Comparison of ENCODE assay signal across 13 cellular contexts in the genomic region with DNA sequence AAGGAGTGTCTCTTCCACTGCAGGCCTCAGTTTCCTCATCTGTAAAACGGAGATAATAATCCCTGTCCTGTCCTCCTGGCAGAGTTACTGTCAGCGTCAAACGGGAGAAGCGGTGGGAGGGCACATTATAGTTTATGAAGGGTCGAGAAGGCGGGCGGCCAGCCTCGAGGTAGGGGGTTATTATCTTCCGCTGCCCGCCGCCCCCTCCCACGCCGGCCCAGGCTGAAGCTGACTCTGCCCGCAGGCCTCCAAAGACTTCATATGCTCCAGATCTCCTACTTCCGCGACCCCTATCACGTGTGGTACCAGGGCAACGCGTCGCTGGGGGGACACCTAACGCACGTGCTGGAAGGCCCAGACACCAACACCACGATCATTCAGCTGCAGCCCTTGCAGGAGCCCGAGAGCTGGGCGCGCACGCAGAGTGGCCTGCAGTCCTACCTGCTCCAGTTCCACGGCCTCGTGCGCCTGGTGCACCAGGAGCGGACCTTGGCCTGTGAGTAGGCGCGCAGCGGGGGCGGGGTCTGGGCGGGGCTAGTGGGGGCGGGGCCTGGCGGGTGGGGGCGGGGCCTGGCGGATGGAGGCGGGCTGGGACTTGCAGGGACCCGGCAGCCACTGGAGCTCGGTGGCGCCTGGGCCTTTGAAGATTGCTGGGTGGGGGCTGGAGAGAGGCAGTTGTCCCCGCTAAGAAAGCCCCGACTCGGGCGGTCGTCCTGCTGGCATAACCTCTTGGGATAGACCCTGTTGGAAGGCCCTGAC. TPM values are rescaled to one million over a fixed set of nuclear protein-coding genes. Genes with fewer than 3 reads are reported as not detected.
A peak's percentile ranks its signal among the peaks of the same experiment; 100 is the strongest.
DNase-seq lines count a peak whose midpoint lies in the region; ATAC-seq and TF ChIP-seq lines count a peak whose summit lies in the region.
"Had no signal": no experiment of that assay in that cellular context is flagged by ENCODE, and none has a peak within 500 bp of the region (broad histone marks: within the 10 kb centered on the region; RNA-seq: fewer than 3 reads in every experiment).

No MANE protein-coding gene starts in this region.

- H3K9me3 ChIP-seq in right lobe of liver (no peaks in the 10 kb centered on the region), uterus (no peaks in the 10 kb centered on the region)

- in situ Hi-C loops in brain microvascular endothelial cell (cut with HindIII; ENCODE audit: low pct_ligation_motif_present, low sequenced_read_pairs), result no loop called here

- H3K4me3 ChIP-seq in brain microvascular endothelial cell (ENCODE audit: low read depth, low read length) (peak overlapping the region; percentile 24), right lobe of liver (peak overlapping the region; percentile 37 to 71 (median 62)), uterus (no peak overlapping the region)

- H3K27me3 ChIP-seq in brain microvascular endothelial cell (replicated peaks) (no peaks in the 10 kb centered on the region), right lobe of liver (no peaks in the 10 kb centered on the region), uterus (no peaks in the 10 kb centered on the region)

- peaks cover 0 to 18% (median 6%) of the 10 kb centered on the region in 4 donors for H3K4me1 ChIP-seq in right lobe of liver
- H3K4me1 ChIP-seq in uterus, result peaks cover 0 to 5% of the 10 kb centered on the region in 2 donors

- WGBS in right lobe of liver (ENCODE audit: insufficient coverage, low coverage, low lambda C conversion rate, missing lambda C conversion rate), result 31% methylated on average over 2 of the region's 49 CpGs

- DNase-seq in left cardiac atrium (peak; percentile 33), Right ventricle myocardium superior (no peak), brain microvascular endothelial cell (no peak), right lobe of liver (peak; percentile 85 to 91 (median 87)), uterus (peak in 1 of 2 donors; percentile 28), OCI-M1 (lab: John Stamatoyannopoulos, UW) (no peak)
- DNase-seq: activated CD8-positive, alpha-beta T cell treated with anti-CD3 and anti-CD28 coated beads, Interleukin-2, amount 10 ng/mL, durations not matched to agents 7 days and 5 days; activated naive CD8-positive, alpha-beta T cell treated with anti-CD3 and anti-CD28 coated beads for 36 hours; effector CD4-positive, alpha-beta T cell; MM.1S; NCI-H526 had no signal

- peaks cover 14% of the 10 kb centered on the region for H3K36me3 ChIP-seq in brain microvascular endothelial cell (replicated peaks)
- no peaks in the 10 kb centered on the region for H3K36me3 ChIP-seq in right lobe of liver
- H3K36me3 ChIP-seq in uterus, result no peaks in the 10 kb centered on the region

- no peak for TF ChIP-seq CTCF in brain microvascular endothelial cell (IDR thresholded peaks at IDR 0.05; ENCODE audit: low read depth, low read length, missing control alignments)
- no peak for TF ChIP-seq CTCF in right lobe of liver (IDR thresholded peaks at IDR 0.05)
- no peak for TF ChIP-seq CTCF in uterus (IDR thresholded peaks at IDR 0.05)

- intact Hi-C loops in left cardiac atrium (cut with DNase I) (no loop called here), Right ventricle myocardium superior (cut with DNase I) (no loop called here), right lobe of liver (cut with DNase I) (no loop called here), uterus (cut with DNase I; ENCODE audit: low total_unique reads) (no loop called here)

- TF ChIP-seq POLR2A in right lobe of liver (IDR thresholded peaks at IDR 0.05) (peak; percentile 89), uterus (IDR thresholded peaks at IDR 0.05) (no peak)

- H3K27ac ChIP-seq in brain microvascular endothelial cell (no peak overlapping the region), right lobe of liver (peak overlapping the region; percentile 74 to 95 (median 77)), uterus (peak overlapping the region; percentile 82 to 88)

- peak; percentile 25 to 29 for ATAC-seq in left cardiac atrium
- ATAC-seq in Right ventricle myocardium superior (ENCODE audit: poor library complexity), result no peak
- ATAC-seq in right lobe of liver, result peak; percentile 86 to 92 (median 91)
- no peak for ATAC-seq in HG03520 (IDR thresholded peaks at IDR 0.05; ENCODE audit: unreplicated experiment)
- no peak for ATAC-seq in HG02884 (IDR thresholded peaks at IDR 0.05; ENCODE audit: unreplicated experiment)
- ATAC-seq: activated CD8-positive, alpha-beta T cell treated with anti-CD3 and anti-CD28 coated beads, Interleukin-2, amount 10 ng/mL, durations not matched to agents 7 days and 5 days had no signal

RNA-seq across cellular contexts. Expression of gene PROCR, which starts 2.8 kb away (rescaled TPM):
- 10 to 100 TPM; 26.9 to 41.9 TPM for total RNA-seq in left cardiac atrium
- total RNA-seq in Right ventricle myocardium superior, result 9.3 TPM
- total RNA-seq in right lobe of liver, result 10 to 100 TPM in 1 of 6 experiments, 1 to 10 TPM in 5; 1.4 to 11.0 (median 2.6) TPM
- 10 to 100 TPM; 40.2 to 96.2 (median 60.7) TPM for total RNA-seq in uterus

RNA-seq across cellular contexts. Expression of gene EDEM2, which starts 27.5 kb away (rescaled TPM):
- total RNA-seq in left cardiac atrium, result 10 to 100 TPM; 16.6 to 25.6 TPM
- total RNA-seq in Right ventricle myocardium superior, result 9.1 TPM
- 10 to 100 TPM; 20.1 to 28.0 (median 23.9) TPM for total RNA-seq in right lobe of liver
- total RNA-seq in uterus, result 10 to 100 TPM in 3 of 4 donors, 1 to 10 TPM in 1; 2.6 to 18.5 (median 13.3) TPM

RNA-seq across cellular contexts. Expression of gene MMP24, which starts 51.9 kb away (rescaled TPM):
- 1 to 10 TPM in 1 of 2 donors, under 1 TPM in 1; 0.85 to 1.3 TPM for total RNA-seq in left cardiac atrium
- total RNA-seq in Right ventricle myocardium superior, result 0.13 TPM
- total RNA-seq in right lobe of liver, result 1 to 10 TPM in 2 of 6 experiments, under 1 TPM in 4; 0.27 to 1.5 (median 0.84) TPM
- 1 to 10 TPM in 3 of 4 donors, under 1 TPM in 1; 0.51 to 2.6 (median 2.0) TPM for total RNA-seq in uterus
- total RNA-seq: activated CD8-positive, alpha-beta T cell treated with anti-CD3 and anti-CD28 coated beads, Interleukin-2, amount 10 ng/mL, durations not matched to agents 7 days and 5 days; activated naive CD8-positive, alpha-beta T cell treated with anti-CD3 and anti-CD28 coated beads for 36 hours had no signal

Comparison
In these comparisons a context has a peak if more than half of its experiments do, and no peak if none do; other contexts are left out.
1. ATAC-seq: peak in left cardiac atrium (2 of 2) and right lobe of liver (4 of 4); none in Right ventricle myocardium superior (single experiment), HG03520 (single experiment) and HG02884 (single experiment).
2. DNase-seq: peak in left cardiac atrium (single experiment) and right lobe of liver (3 of 3); none in Right ventricle myocardium superior (single experiment), brain microvascular endothelial cell (single experiment) and OCI-M1 (single experiment).
3. H3K4me3 ChIP-seq: peak in brain microvascular endothelial cell (single experiment) and right lobe of liver (3 of 3); none in uterus (0 of 2).